1 cellular context compared by ENCODE assay signal in the genomic region with DNA sequence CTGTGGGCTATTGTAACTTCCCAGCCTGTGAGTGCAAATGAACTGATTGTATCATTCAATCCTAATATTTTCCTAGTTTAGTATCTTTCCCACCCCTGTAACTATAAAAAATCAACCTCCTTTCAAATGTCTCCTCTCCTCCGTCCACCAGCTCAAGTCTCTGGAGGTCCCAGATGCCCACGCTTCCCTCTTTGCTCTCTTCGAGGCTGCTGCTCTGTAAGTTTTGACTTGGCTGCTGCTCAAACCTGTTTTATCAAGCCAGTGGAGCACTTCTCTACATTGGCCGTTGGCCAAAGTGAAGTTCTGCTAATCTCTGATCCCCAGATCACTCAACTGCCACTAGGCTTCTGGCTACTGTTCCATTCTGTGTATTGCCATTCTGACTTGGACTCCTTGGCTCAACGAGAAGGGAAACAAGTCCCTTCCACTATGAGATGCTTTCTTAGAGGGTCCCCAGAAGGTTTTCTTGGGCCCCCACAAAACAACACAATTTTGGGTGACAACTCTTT.
A peak's percentile ranks its signal among the peaks of the same experiment; 100 is the strongest.
TF ChIP-seq lines count a peak whose summit lies in the region.

No MANE protein-coding gene starts in this region.

TF ChIP-seq in K562, 482 proteins besides CTCF, POLR2A, EP300 and RAD21 (continued from another document and continues in another):
- TF ChIP-seq, protein P1, sequence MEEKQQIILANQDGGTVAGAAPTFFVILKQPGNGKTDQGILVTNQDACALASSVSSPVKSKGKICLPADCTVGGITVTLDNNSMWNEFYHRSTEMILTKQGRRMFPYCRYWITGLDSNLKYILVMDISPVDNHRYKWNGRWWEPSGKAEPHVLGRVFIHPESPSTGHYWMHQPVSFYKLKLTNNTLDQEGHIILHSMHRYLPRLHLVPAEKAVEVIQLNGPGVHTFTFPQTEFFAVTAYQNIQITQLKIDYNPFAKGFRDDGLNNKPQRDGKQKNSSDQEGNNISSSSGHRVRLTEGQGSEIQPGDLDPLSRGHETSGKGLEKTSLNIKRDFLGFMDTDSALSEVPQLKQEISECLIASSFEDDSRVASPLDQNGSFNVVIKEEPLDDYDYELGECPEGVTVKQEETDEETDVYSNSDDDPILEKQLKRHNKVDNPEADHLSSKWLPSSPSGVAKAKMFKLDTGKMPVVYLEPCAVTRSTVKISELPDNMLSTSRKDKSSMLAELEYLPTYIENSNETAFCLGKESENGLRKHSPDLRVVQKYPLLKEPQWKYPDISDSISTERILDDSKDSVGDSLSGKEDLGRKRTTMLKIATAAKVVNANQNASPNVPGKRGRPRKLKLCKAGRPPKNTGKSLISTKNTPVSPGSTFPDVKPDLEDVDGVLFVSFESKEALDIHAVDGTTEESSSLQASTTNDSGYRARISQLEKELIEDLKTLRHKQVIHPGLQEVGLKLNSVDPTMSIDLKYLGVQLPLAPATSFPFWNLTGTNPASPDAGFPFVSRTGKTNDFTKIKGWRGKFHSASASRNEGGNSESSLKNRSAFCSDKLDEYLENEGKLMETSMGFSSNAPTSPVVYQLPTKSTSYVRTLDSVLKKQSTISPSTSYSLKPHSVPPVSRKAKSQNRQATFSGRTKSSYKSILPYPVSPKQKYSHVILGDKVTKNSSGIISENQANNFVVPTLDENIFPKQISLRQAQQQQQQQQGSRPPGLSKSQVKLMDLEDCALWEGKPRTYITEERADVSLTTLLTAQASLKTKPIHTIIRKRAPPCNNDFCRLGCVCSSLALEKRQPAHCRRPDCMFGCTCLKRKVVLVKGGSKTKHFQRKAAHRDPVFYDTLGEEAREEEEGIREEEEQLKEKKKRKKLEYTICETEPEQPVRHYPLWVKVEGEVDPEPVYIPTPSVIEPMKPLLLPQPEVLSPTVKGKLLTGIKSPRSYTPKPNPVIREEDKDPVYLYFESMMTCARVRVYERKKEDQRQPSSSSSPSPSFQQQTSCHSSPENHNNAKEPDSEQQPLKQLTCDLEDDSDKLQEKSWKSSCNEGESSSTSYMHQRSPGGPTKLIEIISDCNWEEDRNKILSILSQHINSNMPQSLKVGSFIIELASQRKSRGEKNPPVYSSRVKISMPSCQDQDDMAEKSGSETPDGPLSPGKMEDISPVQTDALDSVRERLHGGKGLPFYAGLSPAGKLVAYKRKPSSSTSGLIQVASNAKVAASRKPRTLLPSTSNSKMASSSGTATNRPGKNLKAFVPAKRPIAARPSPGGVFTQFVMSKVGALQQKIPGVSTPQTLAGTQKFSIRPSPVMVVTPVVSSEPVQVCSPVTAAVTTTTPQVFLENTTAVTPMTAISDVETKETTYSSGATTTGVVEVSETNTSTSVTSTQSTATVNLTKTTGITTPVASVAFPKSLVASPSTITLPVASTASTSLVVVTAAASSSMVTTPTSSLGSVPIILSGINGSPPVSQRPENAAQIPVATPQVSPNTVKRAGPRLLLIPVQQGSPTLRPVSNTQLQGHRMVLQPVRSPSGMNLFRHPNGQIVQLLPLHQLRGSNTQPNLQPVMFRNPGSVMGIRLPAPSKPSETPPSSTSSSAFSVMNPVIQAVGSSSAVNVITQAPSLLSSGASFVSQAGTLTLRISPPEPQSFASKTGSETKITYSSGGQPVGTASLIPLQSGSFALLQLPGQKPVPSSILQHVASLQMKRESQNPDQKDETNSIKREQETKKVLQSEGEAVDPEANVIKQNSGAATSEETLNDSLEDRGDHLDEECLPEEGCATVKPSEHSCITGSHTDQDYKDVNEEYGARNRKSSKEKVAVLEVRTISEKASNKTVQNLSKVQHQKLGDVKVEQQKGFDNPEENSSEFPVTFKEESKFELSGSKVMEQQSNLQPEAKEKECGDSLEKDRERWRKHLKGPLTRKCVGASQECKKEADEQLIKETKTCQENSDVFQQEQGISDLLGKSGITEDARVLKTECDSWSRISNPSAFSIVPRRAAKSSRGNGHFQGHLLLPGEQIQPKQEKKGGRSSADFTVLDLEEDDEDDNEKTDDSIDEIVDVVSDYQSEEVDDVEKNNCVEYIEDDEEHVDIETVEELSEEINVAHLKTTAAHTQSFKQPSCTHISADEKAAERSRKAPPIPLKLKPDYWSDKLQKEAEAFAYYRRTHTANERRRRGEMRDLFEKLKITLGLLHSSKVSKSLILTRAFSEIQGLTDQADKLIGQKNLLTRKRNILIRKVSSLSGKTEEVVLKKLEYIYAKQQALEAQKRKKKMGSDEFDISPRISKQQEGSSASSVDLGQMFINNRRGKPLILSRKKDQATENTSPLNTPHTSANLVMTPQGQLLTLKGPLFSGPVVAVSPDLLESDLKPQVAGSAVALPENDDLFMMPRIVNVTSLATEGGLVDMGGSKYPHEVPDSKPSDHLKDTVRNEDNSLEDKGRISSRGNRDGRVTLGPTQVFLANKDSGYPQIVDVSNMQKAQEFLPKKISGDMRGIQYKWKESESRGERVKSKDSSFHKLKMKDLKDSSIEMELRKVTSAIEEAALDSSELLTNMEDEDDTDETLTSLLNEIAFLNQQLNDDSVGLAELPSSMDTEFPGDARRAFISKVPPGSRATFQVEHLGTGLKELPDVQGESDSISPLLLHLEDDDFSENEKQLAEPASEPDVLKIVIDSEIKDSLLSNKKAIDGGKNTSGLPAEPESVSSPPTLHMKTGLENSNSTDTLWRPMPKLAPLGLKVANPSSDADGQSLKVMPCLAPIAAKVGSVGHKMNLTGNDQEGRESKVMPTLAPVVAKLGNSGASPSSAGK (IDR thresholded peaks at IDR 0.05): peak; percentile 68
- TF ChIP-seq E2F5 (CRISPR knock-in tag; IDR thresholded peaks at IDR 0.05): no peak
- TF ChIP-seq MECOM (CRISPR knock-in tag; IDR thresholded peaks at IDR 0.05): peak; percentile 70; the same call in 1 of the 2 replicates
- TF ChIP-seq, protein P2, sequence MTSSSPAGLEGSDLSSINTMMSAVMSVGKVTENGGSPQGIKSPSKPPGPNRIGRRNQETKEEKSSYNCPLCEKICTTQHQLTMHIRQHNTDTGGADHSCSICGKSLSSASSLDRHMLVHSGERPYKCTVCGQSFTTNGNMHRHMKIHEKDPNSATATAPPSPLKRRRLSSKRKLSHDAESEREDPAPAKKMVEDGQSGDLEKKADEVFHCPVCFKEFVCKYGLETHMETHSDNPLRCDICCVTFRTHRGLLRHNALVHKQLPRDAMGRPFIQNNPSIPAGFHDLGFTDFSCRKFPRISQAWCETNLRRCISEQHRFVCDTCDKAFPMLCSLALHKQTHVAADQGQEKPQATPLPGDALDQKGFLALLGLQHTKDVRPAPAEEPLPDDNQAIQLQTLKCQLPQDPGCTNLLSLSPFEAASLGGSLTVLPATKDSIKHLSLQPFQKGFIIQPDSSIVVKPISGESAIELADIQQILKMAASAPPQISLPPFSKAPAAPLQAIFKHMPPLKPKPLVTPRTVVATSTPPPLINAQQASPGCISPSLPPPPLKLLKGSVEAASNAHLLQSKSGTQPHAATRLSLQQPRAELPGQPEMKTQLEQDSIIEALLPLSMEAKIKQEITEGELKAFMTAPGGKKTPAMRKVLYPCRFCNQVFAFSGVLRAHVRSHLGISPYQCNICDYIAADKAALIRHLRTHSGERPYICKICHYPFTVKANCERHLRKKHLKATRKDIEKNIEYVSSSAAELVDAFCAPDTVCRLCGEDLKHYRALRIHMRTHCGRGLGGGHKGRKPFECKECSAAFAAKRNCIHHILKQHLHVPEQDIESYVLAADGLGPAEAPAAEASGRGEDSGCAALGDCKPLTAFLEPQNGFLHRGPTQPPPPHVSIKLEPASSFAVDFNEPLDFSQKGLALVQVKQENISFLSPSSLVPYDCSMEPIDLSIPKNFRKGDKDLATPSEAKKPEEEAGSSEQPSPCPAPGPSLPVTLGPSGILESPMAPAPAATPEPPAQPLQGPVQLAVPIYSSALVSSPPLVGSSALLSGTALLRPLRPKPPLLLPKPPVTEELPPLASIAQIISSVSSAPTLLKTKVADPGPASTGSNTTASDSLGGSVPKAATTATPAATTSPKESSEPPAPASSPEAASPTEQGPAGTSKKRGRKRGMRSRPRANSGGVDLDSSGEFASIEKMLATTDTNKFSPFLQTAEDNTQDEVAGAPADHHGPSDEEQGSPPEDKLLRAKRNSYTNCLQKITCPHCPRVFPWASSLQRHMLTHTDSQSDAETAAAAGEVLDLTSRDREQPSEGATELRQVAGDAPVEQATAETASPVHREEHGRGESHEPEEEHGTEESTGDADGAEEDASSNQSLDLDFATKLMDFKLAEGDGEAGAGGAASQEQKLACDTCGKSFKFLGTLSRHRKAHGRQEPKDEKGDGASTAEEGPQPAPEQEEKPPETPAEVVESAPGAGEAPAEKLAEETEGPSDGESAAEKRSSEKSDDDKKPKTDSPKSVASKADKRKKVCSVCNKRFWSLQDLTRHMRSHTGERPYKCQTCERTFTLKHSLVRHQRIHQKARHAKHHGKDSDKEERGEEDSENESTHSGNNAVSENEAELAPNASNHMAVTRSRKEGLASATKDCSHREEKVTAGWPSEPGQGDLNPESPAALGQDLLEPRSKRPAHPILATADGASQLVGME (CRISPR knock-in tag; IDR thresholded peaks at IDR 0.05): no peak
- peak; percentile 72; the same call in 1 of the 2 replicates for TF ChIP-seq GATAD2B (IDR thresholded peaks at IDR 0.05; ENCODE audit: borderline replicate concordance)
- TF ChIP-seq POLR2B (IDR thresholded peaks at IDR 0.05; ENCODE audit: low read depth, partially characterized antibody): peak; percentile 79
- no peak for TF ChIP-seq ZNF318 (IDR thresholded peaks at IDR 0.05; ENCODE audit: borderline replicate concordance in 1 of 2, low read depth in 1 of 2)
- TF ChIP-seq, protein P3, sequence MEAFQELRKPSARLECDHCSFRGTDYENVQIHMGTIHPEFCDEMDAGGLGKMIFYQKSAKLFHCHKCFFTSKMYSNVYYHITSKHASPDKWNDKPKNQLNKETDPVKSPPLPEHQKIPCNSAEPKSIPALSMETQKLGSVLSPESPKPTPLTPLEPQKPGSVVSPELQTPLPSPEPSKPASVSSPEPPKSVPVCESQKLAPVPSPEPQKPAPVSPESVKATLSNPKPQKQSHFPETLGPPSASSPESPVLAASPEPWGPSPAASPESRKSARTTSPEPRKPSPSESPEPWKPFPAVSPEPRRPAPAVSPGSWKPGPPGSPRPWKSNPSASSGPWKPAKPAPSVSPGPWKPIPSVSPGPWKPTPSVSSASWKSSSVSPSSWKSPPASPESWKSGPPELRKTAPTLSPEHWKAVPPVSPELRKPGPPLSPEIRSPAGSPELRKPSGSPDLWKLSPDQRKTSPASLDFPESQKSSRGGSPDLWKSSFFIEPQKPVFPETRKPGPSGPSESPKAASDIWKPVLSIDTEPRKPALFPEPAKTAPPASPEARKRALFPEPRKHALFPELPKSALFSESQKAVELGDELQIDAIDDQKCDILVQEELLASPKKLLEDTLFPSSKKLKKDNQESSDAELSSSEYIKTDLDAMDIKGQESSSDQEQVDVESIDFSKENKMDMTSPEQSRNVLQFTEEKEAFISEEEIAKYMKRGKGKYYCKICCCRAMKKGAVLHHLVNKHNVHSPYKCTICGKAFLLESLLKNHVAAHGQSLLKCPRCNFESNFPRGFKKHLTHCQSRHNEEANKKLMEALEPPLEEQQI (IDR thresholded peaks at IDR 0.05): peak; percentile 93
- TF ChIP-seq FOSL1 (tag; conservative IDR thresholded peaks at IDR 0.05): no peak
- peak; percentile 18; the same call in 1 of the 2 replicates for TF ChIP-seq ZBTB17 (CRISPR knock-in tag; IDR thresholded peaks at IDR 0.05)
- TF ChIP-seq ZNF140 (CRISPR knock-in tag; IDR thresholded peaks at IDR 0.05): no peak
- peak; percentile 92 for TF ChIP-seq NEUROD1 (IDR thresholded peaks at IDR 0.05; ENCODE audit: borderline replicate concordance, low read depth, low read length, partially characterized antibody)
- 0 out of 2 replicates have a peak, but pooled peaks have one; percentile 38 for TF ChIP-seq ZKSCAN1 (IDR thresholded peaks at IDR 0.05; ENCODE audit: low read depth, low read length)
- peak; percentile 90 for TF ChIP-seq LEF1 (IDR thresholded peaks at IDR 0.05)
- no peak for TF ChIP-seq COPS2 (conservative IDR thresholded peaks at IDR 0.05)
- TF ChIP-seq NBN (IDR thresholded peaks at IDR 0.05; ENCODE audit: low read depth): peak; percentile 93
